Comparison of ENCODE assay signal across 12 cellular contexts in the genomic region with DNA sequence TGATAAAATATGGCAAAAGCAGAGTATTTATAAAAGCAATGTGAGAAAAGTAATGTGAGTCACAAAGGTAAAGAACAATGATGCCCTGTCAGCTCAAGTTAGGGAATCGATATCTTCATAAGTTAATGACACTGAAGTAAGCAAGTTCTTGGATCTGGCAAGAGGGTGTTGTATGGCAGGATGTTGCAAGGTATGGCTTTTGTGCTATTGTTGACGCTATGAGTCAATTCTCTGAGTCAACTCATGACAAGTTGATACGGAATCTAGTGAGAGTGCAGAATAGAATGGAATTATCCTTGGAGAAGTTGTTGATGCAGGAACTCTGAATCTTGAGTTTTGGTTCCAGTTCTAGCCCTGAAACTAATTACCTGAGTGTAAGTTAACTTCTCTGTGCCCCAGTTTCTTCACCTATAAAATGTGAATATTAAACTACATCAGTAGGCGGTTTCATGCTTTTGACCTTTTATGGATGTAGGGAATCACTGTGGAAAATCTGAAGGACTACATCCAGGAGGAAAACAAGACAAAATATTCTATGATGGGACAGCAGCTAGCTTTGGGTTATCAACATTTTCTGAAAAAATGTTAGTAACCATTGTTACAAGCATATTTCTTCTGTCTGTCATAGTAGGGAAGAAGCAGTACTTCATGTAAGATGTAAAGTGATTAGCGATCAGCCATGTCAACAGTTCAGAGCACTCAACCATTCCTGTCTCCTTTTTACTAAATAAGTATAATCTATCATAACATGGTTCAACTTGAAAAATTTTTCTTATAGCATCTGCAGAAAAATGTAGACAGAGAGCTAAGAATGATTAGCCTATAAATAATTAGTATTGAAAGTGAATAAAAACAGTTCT.
DNase-seq lines count a peak whose midpoint lies in the region; ATAC-seq and TF ChIP-seq lines count a peak whose summit lies in the region.
"Had no signal": no experiment of that assay in that cellular context is flagged by ENCODE, and none has a peak within 500 bp of the region (broad histone marks: within the 10 kb centered on the region; RNA-seq: fewer than 3 reads in every experiment).

No MANE protein-coding gene starts in this region.

- TSS peak; percentile 83 for BruUV-seq in PC-3 (replicated peaks; lab: Mats Ljungman, UMichigan)

- ATAC-seq in PC-3 (peak; percentile 93), GM21390 (IDR thresholded peaks at IDR 0.05; ENCODE audit: unreplicated experiment) (no peak)

- POLR2A ChIA-PET in PC-3 (lab: Charles Lee; ENCODE audit: unreplicated experiment): interaction anchor here (0.6 kb wide), 1 partner anchor 243 kb away, joined by 3 read pairs; no protein-coding TSS in a partner anchor

- H3K27me3 ChIP-seq in PC-3 (ENCODE audit: low read length): no peaks in the 10 kb centered on the region
- no peaks in the 10 kb centered on the region for H3K27me3 ChIP-seq in HAP-1 (ENCODE audit: low read depth)
- H3K27me3 ChIP-seq in effector memory CD4-positive, alpha-beta T cell (replicated peaks; ENCODE audit: control insufficient read depth, insufficient read depth, low read length, poor library complexity, severe bottlenecking): no peaks in the 10 kb centered on the region

- H3K36me3 ChIP-seq in PC-3 (ENCODE audit: low read depth, low read length): no peaks in the 10 kb centered on the region
- H3K36me3 ChIP-seq in HAP-1 (replicated peaks): no peaks in the 10 kb centered on the region
- H3K36me3 ChIP-seq in effector memory CD4-positive, alpha-beta T cell (ENCODE audit: control insufficient read depth, insufficient read depth, low read length): no peaks in the 10 kb centered on the region

- intact Hi-C loops in PC-3 (cut with micrococcal nuclease): loop anchor here (1.0 to 10.0 kb wide), 2 partner anchors 22 to 189 kb away; no protein-coding TSS in a partner anchor

- no peak for TF ChIP-seq CTCF in PC-3 (conservative IDR thresholded peaks at IDR 0.05; ENCODE audit: low read depth, low read length)

- CTCF ChIA-PET in PC-3 (lab: Charles Lee): no interaction called here

- peak overlapping the region; percentile 65 for H3K4me2 ChIP-seq in PC-3 (ENCODE audit: low read length)

- H3K4me1 ChIP-seq in PC-3 (ENCODE audit: insufficient read depth, low read length) (peaks cover 33% of the 10 kb centered on the region), HAP-1 (no peaks in the 10 kb centered on the region)
- H3K4me1 ChIP-seq in effector memory CD4-positive, alpha-beta T cell (ENCODE audit: control insufficient read depth, insufficient read depth, low read length, poor library complexity, severe bottlenecking): no peaks in the 10 kb centered on the region

- no peak overlapping the region for H2AFZ ChIP-seq in PC-3 (ENCODE audit: low read length)

- H3K9me2 ChIP-seq in PC-3 (replicated peaks; ENCODE audit: low read length): no peaks in the 10 kb centered on the region

- DNase-seq in GM04503 (ENCODE audit: low read depth): peak; percentile 85
- peak; percentile 93 for DNase-seq in PC-3
- DNase-seq in epithelial cell of prostate (ENCODE audit: low read depth, low spot score): peak; percentile 99
- peak; percentile 92 for DNase-seq in pulmonary artery endothelial cell (ENCODE audit: low read depth, low spot score)
- DNase-seq in HAP-1 (ENCODE audit: low spot score in 2 of 2): no peak
- no peak for DNase-seq in NCI-H526 treated with DMSO at 0.1 percent for 48 hours (lab: John Stamatoyannopoulos, UW)
- DNase-seq in effector memory CD4-positive, alpha-beta T cell: no peak
- DNase-seq: activated CD4-positive, alpha-beta memory T cell treated with anti-CD3 and anti-CD28 coated beads, Interleukin-2, amount 10 ng/mL, durations not matched to agents 7 days and 5 days; NCI-H2029 treated with DMSO at 0.1 percent for 48 hours; nephron progenitor cell; SHP77 had no signal

- H3K9ac ChIP-seq in PC-3 (ENCODE audit: low read length): peak overlapping the region; percentile 46

- peaks cover 9% of the 10 kb centered on the region for H3F3A ChIP-seq in PC-3 (ENCODE audit: low read length, unreplicated experiment)

- no peaks in the 10 kb centered on the region for H4K20me1 ChIP-seq in PC-3 (ENCODE audit: low read length)

- 0 out of 2 replicates have a peak overlapping the region, but pooled peaks have one; percentile 14 for H3K4me3 ChIP-seq in PC-3 (ENCODE audit: low read length)
- no peak overlapping the region for H3K4me3 ChIP-seq in HAP-1
- H3K4me3 ChIP-seq in effector memory CD4-positive, alpha-beta T cell (ENCODE audit: insufficient read depth, low read depth, low read length, poor library complexity, severe bottlenecking): no peak overlapping the region

- in situ Hi-C loops in HAP-1 (cut with MboI; ENCODE audit: low sequenced_read_pairs): no loop called here

- H3K27ac ChIP-seq in PC-3 (ENCODE audit: low read length) (peak overlapping the region; percentile 95), epithelial cell of prostate (peak overlapping the region; percentile 90)
- no peak overlapping the region for H3K27ac ChIP-seq in effector memory CD4-positive, alpha-beta T cell (ENCODE audit: insufficient read depth, low read length, poor library complexity, severe bottlenecking)

- no peaks in the 10 kb centered on the region for H3K79me2 ChIP-seq in PC-3 (ENCODE audit: low read length)

- H3K9me3 ChIP-seq in PC-3 (ENCODE audit: low read length) (no peaks in the 10 kb centered on the region), HAP-1 (no peaks in the 10 kb centered on the region)
- no peaks in the 10 kb centered on the region for H3K9me3 ChIP-seq in effector memory CD4-positive, alpha-beta T cell (ENCODE audit: control insufficient read depth, low read length)

Comparison
In these comparisons a context has a peak if more than half of its experiments do, and no peak if none do; other contexts are left out.
1. DNase-seq: peak in GM04503 (single experiment), PC-3 (single experiment), epithelial cell of prostate (single experiment) and pulmonary artery endothelial cell (single experiment); none in HAP-1 (0 of 2), NCI-H526 treated with DMSO at 0.1 percent for 48 hours (single experiment) and effector memory CD4-positive, alpha-beta T cell (0 of 3).